ENCODE assay signal across 1 cellular context in the genomic region with DNA sequence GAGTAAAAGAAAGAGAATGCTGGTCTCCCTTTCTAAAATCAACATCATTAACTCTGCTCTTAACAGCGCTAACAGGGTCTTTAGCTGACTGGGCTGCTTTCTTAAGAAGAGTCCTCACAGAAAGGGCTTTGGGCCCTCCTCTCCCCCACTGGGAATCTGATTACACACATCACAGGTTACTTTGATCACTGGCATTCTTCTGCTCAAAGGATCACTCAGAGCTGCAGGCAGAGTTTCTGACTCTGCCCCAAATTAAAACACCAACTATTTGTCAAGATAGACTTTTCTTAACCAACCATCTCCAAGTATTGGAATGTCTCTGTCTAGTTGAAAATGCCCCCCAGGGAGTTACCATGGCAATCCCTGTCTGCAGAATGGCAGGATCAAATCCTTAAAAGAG.
TF ChIP-seq lines count a peak whose summit lies in the region.

No MANE protein-coding gene starts in this region.

TF ChIP-seq in WTC11, 78 proteins besides CTCF, POLR2A, EP300 and RAD21 (continued from another document):
- TF ChIP-seq, protein P1, sequence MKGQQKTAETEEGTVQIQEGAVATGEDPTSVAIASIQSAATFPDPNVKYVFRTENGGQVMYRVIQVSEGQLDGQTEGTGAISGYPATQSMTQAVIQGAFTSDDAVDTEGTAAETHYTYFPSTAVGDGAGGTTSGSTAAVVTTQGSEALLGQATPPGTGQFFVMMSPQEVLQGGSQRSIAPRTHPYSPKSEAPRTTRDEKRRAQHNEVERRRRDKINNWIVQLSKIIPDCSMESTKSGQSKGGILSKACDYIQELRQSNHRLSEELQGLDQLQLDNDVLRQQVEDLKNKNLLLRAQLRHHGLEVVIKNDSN (CRISPR knock-in tag; IDR thresholded peaks at IDR 0.05), result no peak
- TF ChIP-seq ERG (CRISPR knock-in tag; IDR thresholded peaks at IDR 0.05) (no peak), MYBL2 (CRISPR knock-in tag; IDR thresholded peaks at IDR 0.05) (no peak), ZNF396 (CRISPR knock-in tag; IDR thresholded peaks at IDR 0.05; ENCODE audit: borderline replicate concordance) (no peak), JAZF1 (CRISPR knock-in tag; IDR thresholded peaks at IDR 0.05) (no peak), ZNF512 (CRISPR knock-in tag; IDR thresholded peaks at IDR 0.05; ENCODE audit: borderline replicate concordance) (no peak), ZNF425 (CRISPR knock-in tag; conservative IDR thresholded peaks at IDR 0.05) (no peak), FOXK1 (CRISPR knock-in tag; IDR thresholded peaks at IDR 0.05) (no peak), ARID4B (CRISPR knock-in tag; IDR thresholded peaks at IDR 0.05; ENCODE audit: borderline replicate concordance) (no peak)
- TF ChIP-seq, protein P2, sequence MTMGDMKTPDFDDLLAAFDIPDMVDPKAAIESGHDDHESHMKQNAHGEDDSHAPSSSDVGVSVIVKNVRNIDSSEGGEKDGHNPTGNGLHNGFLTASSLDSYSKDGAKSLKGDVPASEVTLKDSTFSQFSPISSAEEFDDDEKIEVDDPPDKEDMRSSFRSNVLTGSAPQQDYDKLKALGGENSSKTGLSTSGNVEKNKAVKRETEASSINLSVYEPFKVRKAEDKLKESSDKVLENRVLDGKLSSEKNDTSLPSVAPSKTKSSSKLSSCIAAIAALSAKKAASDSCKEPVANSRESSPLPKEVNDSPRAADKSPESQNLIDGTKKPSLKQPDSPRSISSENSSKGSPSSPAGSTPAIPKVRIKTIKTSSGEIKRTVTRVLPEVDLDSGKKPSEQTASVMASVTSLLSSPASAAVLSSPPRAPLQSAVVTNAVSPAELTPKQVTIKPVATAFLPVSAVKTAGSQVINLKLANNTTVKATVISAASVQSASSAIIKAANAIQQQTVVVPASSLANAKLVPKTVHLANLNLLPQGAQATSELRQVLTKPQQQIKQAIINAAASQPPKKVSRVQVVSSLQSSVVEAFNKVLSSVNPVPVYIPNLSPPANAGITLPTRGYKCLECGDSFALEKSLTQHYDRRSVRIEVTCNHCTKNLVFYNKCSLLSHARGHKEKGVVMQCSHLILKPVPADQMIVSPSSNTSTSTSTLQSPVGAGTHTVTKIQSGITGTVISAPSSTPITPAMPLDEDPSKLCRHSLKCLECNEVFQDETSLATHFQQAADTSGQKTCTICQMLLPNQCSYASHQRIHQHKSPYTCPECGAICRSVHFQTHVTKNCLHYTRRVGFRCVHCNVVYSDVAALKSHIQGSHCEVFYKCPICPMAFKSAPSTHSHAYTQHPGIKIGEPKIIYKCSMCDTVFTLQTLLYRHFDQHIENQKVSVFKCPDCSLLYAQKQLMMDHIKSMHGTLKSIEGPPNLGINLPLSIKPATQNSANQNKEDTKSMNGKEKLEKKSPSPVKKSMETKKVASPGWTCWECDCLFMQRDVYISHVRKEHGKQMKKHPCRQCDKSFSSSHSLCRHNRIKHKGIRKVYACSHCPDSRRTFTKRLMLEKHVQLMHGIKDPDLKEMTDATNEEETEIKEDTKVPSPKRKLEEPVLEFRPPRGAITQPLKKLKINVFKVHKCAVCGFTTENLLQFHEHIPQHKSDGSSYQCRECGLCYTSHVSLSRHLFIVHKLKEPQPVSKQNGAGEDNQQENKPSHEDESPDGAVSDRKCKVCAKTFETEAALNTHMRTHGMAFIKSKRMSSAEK (CRISPR knock-in tag; IDR thresholded peaks at IDR 0.05; ENCODE audit: borderline replicate concordance), result no peak
- TF ChIP-seq, protein P3, sequence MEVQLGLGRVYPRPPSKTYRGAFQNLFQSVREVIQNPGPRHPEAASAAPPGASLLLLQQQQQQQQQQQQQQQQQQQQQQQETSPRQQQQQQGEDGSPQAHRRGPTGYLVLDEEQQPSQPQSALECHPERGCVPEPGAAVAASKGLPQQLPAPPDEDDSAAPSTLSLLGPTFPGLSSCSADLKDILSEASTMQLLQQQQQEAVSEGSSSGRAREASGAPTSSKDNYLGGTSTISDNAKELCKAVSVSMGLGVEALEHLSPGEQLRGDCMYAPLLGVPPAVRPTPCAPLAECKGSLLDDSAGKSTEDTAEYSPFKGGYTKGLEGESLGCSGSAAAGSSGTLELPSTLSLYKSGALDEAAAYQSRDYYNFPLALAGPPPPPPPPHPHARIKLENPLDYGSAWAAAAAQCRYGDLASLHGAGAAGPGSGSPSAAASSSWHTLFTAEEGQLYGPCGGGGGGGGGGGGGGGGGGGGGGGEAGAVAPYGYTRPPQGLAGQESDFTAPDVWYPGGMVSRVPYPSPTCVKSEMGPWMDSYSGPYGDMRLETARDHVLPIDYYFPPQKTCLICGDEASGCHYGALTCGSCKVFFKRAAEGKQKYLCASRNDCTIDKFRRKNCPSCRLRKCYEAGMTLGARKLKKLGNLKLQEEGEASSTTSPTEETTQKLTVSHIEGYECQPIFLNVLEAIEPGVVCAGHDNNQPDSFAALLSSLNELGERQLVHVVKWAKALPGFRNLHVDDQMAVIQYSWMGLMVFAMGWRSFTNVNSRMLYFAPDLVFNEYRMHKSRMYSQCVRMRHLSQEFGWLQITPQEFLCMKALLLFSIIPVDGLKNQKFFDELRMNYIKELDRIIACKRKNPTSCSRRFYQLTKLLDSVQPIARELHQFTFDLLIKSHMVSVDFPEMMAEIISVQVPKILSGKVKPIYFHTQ (CRISPR knock-in tag; IDR thresholded peaks at IDR 0.05), result no peak
